In the genomic region with DNA sequence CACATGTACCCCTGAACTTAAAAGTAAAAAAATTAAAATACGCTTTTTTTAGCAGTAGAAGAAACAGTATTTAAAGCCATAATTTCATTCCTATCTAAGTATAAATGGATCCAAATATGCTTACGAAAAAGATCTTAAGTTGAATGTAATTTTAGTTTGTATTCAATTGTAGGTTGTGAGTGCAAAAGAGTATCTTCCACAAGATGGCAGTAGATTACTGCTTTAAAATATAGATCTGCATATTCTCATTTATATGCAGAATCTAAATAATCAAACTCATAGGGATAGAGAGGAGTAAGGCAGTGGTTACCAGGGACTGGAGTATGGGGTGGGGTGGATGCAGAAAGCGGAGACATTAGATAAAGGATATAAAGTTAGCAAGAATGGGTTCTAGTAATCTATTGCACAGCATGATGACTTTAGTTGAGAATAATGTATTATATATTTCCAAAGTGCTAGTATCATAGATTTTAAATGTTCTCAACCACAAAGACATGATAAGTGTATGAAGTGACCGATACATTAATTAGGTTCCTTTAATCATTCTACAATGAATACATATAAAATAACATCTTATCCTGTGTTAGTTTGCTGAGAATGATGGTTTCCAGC, we compare ENCODE assay signal across 8 cellular contexts. TPM values are rescaled to one million over a fixed set of nuclear protein-coding genes. Genes with fewer than 3 reads are reported as not detected.
A peak's percentile ranks its signal among the peaks of the same experiment; 100 is the strongest.
DNase-seq lines count a peak whose midpoint lies in the region; ATAC-seq, FAIRE-seq and TF ChIP-seq lines count a peak whose summit lies in the region.

No MANE protein-coding gene starts in this region.

- POLR2A ChIA-PET in OCI-LY7 (lab: Charles Lee): no interaction called here

- TF ChIP-seq POLR2A in heart left ventricle (IDR thresholded peaks at IDR 0.05): no peak
- no peak for TF ChIP-seq POLR2A in esophagus squamous epithelium (IDR thresholded peaks at IDR 0.05)

- no TSS peak for BruUV-seq in OCI-LY7 (replicated peaks; lab: Mats Ljungman, UMichigan)

- peaks cover 0 to 11% (median 0%) of the 10 kb centered on the region in 9 donors for H3K27me3 ChIP-seq in heart left ventricle
- peaks cover 0 to 29% (median 0%) of the 10 kb centered on the region in 4 donors for H3K27me3 ChIP-seq in esophagus squamous epithelium

- no peaks in the 10 kb centered on the region for H3K9me3 Mint-ChIP-seq in activated naive CD8-positive, alpha-beta T cell treated with anti-CD3 and anti-CD28 coated beads for 36 hours

- H3K4me2 ChIP-seq in OCI-LY7 (ENCODE audit: low read length): no peak overlapping the region

- intact Hi-C loops in heart left ventricle (cut with DNase I): loop anchor here in 1 of 10 donors (5.0 kb wide), 1 partner anchor 281 kb away; no protein-coding TSS in a partner anchor
- intact Hi-C loops in Right ventricle myocardium superior (cut with DNase I): no loop called here
- intact Hi-C loops in OCI-LY7 (cut with micrococcal nuclease; ENCODE audit: unreplicated experiment): no loop called here
- intact Hi-C loops in esophagus squamous epithelium (cut with DNase I): no loop called here

- H3K4me1 ChIP-seq in heart left ventricle (no peaks in the 10 kb centered on the region), OCI-LY7 (ENCODE audit: insufficient read depth, low read length, poor library complexity, severe bottlenecking) (no peaks in the 10 kb centered on the region), esophagus squamous epithelium (no peaks in the 10 kb centered on the region)

- DNase-seq in heart left ventricle (no peak), Right ventricle myocardium superior (no peak), OCI-LY7 (ENCODE audit: low spot score) (peak; percentile 39), esophagus squamous epithelium (lab: John Stamatoyannopoulos, UW) (no peak), urothelium cell line (ENCODE audit: low spot score) (peak; percentile 5), NCI-H2107 (lab: John Stamatoyannopoulos, UW) (no peak)
- DNase-seq in activated naive CD8-positive, alpha-beta T cell treated with anti-CD3 and anti-CD28 coated beads for 36 hours: no peak

- H4K20me1 ChIP-seq in OCI-LY7 (ENCODE audit: insufficient read depth, low read length): no peaks in the 10 kb centered on the region

- H3K36me3 Mint-ChIP-seq in activated naive CD8-positive, alpha-beta T cell treated with anti-CD3 and anti-CD28 coated beads for 36 hours: no peaks in the 10 kb centered on the region

- H3K36me3 ChIP-seq in heart left ventricle (no peaks in the 10 kb centered on the region), OCI-LY7 (ENCODE audit: insufficient read depth, low read length) (no peaks in the 10 kb centered on the region), esophagus squamous epithelium (no peaks in the 10 kb centered on the region)

- H3K9me3 ChIP-seq in heart left ventricle (peaks cover 0 to 13% (median 0%) of the 10 kb centered on the region in 12 donors), OCI-LY7 (ENCODE audit: low read length) (no peaks in the 10 kb centered on the region), esophagus squamous epithelium (no peaks in the 10 kb centered on the region)

- no peak overlapping the region for H2AFZ ChIP-seq in OCI-LY7 (ENCODE audit: low read length)

- H3K79me2 ChIP-seq in OCI-LY7 (ENCODE audit: insufficient read depth, low read depth, low read length): no peaks in the 10 kb centered on the region

- no peaks in the 10 kb centered on the region for H3K4me1 Mint-ChIP-seq in activated naive CD8-positive, alpha-beta T cell treated with anti-CD3 and anti-CD28 coated beads for 36 hours

- CTCF ChIA-PET in OCI-LY7 (lab: Charles Lee; ENCODE audit: unreplicated experiment): no interaction called here

- FAIRE-seq in urothelium cell line (lab: Jason Lieb, UNC): no peak

- WGBS in heart left ventricle, 4 donors: 75 to 83% (median 80%) methylated on average over 4 of the region's 4 CpGs
- 65 to 71% methylated on average over 4 of the region's 4 CpGs for WGBS in esophagus squamous epithelium, 2 donors

- no peaks in the 10 kb centered on the region for H3K9me2 ChIP-seq in OCI-LY7 (ENCODE audit: insufficient read depth, low read length)

- H3K27ac ChIP-seq in heart left ventricle: no peak overlapping the region
- H3K27ac ChIP-seq in OCI-LY7 (ENCODE audit: low read depth, low read length, poor library complexity, severe bottlenecking): no peak overlapping the region
- no peak overlapping the region for H3K27ac ChIP-seq in esophagus squamous epithelium

- H3K27me3 Mint-ChIP-seq in activated naive CD8-positive, alpha-beta T cell treated with anti-CD3 and anti-CD28 coated beads for 36 hours: peaks cover 47% of the 10 kb centered on the region

- ATAC-seq in heart left ventricle (no peak), Right ventricle myocardium superior (ENCODE audit: poor library complexity) (no peak), GM19324 (IDR thresholded peaks at IDR 0.05; ENCODE audit: low FRiP score, unreplicated experiment) (no peak)

- TF ChIP-seq CTCF in heart left ventricle (IDR thresholded peaks at IDR 0.05): peak in 10 of 12 donors; percentile 10 to 47 (median 28)
- peak; percentile 83 for TF ChIP-seq CTCF in OCI-LY7 (conservative IDR thresholded peaks at IDR 0.05; ENCODE audit: low read length)
- peak in 5 of 6 experiments; percentile 14 to 56 (median 35) for TF ChIP-seq CTCF in esophagus squamous epithelium (IDR thresholded peaks at IDR 0.05)

- no peak overlapping the region for H3K4me3 ChIP-seq in heart left ventricle
- H3K4me3 ChIP-seq in OCI-LY7 (ENCODE audit: low read depth, low read length, poor library complexity, severe bottlenecking): no peak overlapping the region
- no peak overlapping the region for H3K4me3 ChIP-seq in esophagus squamous epithelium

- no peak overlapping the region for H3K4me3 Mint-ChIP-seq in activated naive CD8-positive, alpha-beta T cell treated with anti-CD3 and anti-CD28 coated beads for 36 hours

- H3K27ac Mint-ChIP-seq in activated naive CD8-positive, alpha-beta T cell treated with anti-CD3 and anti-CD28 coated beads for 36 hours: no peak overlapping the region

RNA-seq across cellular contexts. Expression of a gene that starts 14.2 kb away (rescaled TPM):
- total RNA-seq in heart left ventricle (not detected), Right ventricle myocardium superior (not detected), OCI-LY7 (2022) (not detected in 2 replicates), esophagus squamous epithelium (not detected)
- not detected for polyA plus RNA-seq in heart left ventricle
- not detected in 2 replicates for total RNA-seq in OCI-LY7 (2014; rRNA removed; shearing (Covaris generic))
- total RNA-seq in activated naive CD8-positive, alpha-beta T cell treated with anti-CD3 and anti-CD28 coated beads for 36 hours: not detected

RNA-seq across cellular contexts. Expression of a gene that starts 23.0 kb away (rescaled TPM):
- total RNA-seq in heart left ventricle (not detected), Right ventricle myocardium superior (not detected), OCI-LY7 (2022) (not detected in 2 replicates), esophagus squamous epithelium (not detected)
- not detected for polyA plus RNA-seq in heart left ventricle
- not detected in 2 replicates for total RNA-seq in OCI-LY7 (2014; rRNA removed; shearing (Covaris generic))
- total RNA-seq in activated naive CD8-positive, alpha-beta T cell treated with anti-CD3 and anti-CD28 coated beads for 36 hours: not detected

RNA-seq across cellular contexts. Expression of a gene that starts 36.7 kb away (rescaled TPM):
- total RNA-seq in heart left ventricle: not detected
- polyA plus RNA-seq in heart left ventricle: not detected
- total RNA-seq in Right ventricle myocardium superior: not detected
- not detected in 2 replicates for total RNA-seq in OCI-LY7 (2014; rRNA removed; shearing (Covaris generic))
- not detected in 2 replicates for total RNA-seq in OCI-LY7 (2022)
- total RNA-seq in esophagus squamous epithelium: under 1 TPM in 1 of 4 donors, not detected in 3; 0.38 TPM
- total RNA-seq in activated naive CD8-positive, alpha-beta T cell treated with anti-CD3 and anti-CD28 coated beads for 36 hours: not detected

RNA-seq across cellular contexts. Expression of a gene that starts 36.7 kb away (rescaled TPM):
- total RNA-seq in heart left ventricle: under 1 TPM in 3 of 9 donors, not detected in 6; 0.02 to 0.28 (median 0.17) TPM
- not detected for polyA plus RNA-seq in heart left ventricle
- total RNA-seq in Right ventricle myocardium superior: not detected
- not detected in 2 replicates for total RNA-seq in OCI-LY7 (2014; rRNA removed; shearing (Covaris generic))
- total RNA-seq in OCI-LY7 (2022): not detected in 2 replicates
- not detected for total RNA-seq in esophagus squamous epithelium
- not detected for total RNA-seq in activated naive CD8-positive, alpha-beta T cell treated with anti-CD3 and anti-CD28 coated beads for 36 hours

Comparison
In these comparisons a context has a peak if more than half of its experiments do, and no peak if none do; other contexts are left out.
1. DNase-seq: peak in OCI-LY7 (single experiment) and urothelium cell line (single experiment); none in heart left ventricle (0 of 5), Right ventricle myocardium superior (single experiment), esophagus squamous epithelium (single experiment), activated naive CD8-positive, alpha-beta T cell treated with anti-CD3 and anti-CD28 coated beads for 36 hours (single experiment) and NCI-H2107 (single experiment).
2. CTCF ChIP-seq: peak in every context shown above with its lines; median percentile 83 in OCI-LY7; 35 in esophagus squamous epithelium; 28 in heart left ventricle.